ENCODE assay signal across 1 cellular context in the genomic region with DNA sequence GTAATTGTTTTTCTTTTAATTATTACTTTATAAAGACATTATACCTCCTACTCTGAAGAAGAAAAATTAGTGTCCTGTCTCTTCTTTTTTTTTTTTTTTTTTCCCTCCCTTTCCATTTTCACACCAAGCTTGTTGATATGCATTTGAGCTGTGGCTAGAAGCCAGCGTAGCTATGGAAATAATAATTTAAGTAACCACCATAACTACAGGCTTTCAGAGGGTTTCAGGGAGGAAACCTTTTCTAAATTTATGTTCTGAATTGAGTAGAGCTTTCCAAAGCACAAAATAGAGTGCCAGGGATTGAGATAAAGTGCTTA.
A peak's percentile ranks its signal among the peaks of the same experiment; 100 is the strongest.
TF ChIP-seq lines count a peak whose summit lies in the region.

No MANE protein-coding gene starts in this region.

TF ChIP-seq in K562, 482 proteins besides CTCF, POLR2A, EP300 and RAD21 (continued from another document):
- TF ChIP-seq HOMEZ (CRISPR knock-in tag; IDR thresholded peaks at IDR 0.05) (no peak), E2F4 (CRISPR knock-in tag; IDR thresholded peaks at IDR 0.05; ENCODE audit: low read depth) (no peak), SMARCA5 (IDR thresholded peaks at IDR 0.05) (no peak), RFX7 (CRISPR knock-in tag; IDR thresholded peaks at IDR 0.05) (no peak), CBX5 (IDR thresholded peaks at IDR 0.05; ENCODE audit: borderline replicate concordance, low read depth) (no peak), TCF3 (CRISPR knock-in tag; IDR thresholded peaks at IDR 0.05) (no peak), MTA3 (IDR thresholded peaks at IDR 0.05; ENCODE audit: borderline replicate concordance) (no peak), HNRNPH1 (optimal IDR thresholded peaks at IDR 0.05; ENCODE audit: low read depth, low read length) (no peak), ZNF57 (CRISPR knock-in tag; IDR thresholded peaks at IDR 0.05) (no peak), DIDO1 (tag; IDR thresholded peaks at IDR 0.05; ENCODE audit: low read depth) (no peak), ZKSCAN3 (CRISPR knock-in tag; IDR thresholded peaks at IDR 0.05) (no peak), ZNF431 (CRISPR knock-in tag; IDR thresholded peaks at IDR 0.05) (no peak), ZBTB17 (CRISPR knock-in tag; IDR thresholded peaks at IDR 0.05) (no peak), GTF2B (IDR thresholded peaks at IDR 0.05; ENCODE audit: extremely low read depth, insufficient read length) (no peak), DPF2 (IDR thresholded peaks at IDR 0.05) (0 out of 2 replicates have a peak, but pooled peaks have one; percentile 13), ESRRA (IDR thresholded peaks at IDR 0.05; ENCODE audit: borderline replicate concordance, low read depth) (no peak), NCOA4 (IDR thresholded peaks at IDR 0.05; ENCODE audit: partially characterized antibody) (no peak), SMARCE1 (IDR thresholded peaks at IDR 0.05) (0 out of 2 replicates have a peak, but pooled peaks have one; percentile 4), SPI1 (IDR thresholded peaks at IDR 0.05; ENCODE audit: borderline replicate concordance, low read depth, low read length) (no peak), GATA2 (CRISPR knock-in tag; IDR thresholded peaks at IDR 0.05) (no peak), SMAD2 (IDR thresholded peaks at IDR 0.05; ENCODE audit: low read depth, low read length) (no peak), ARID2 (IDR thresholded peaks at IDR 0.05) (no peak), SOX6 (IDR thresholded peaks at IDR 0.05) (peak; percentile 0; the same call in 1 of the 2 replicates), SMARCA4 (IDR thresholded peaks at IDR 0.05) (0 out of 2 replicates have a peak, but pooled peaks have one; percentile 19)
- TF ChIP-seq, protein P1, sequence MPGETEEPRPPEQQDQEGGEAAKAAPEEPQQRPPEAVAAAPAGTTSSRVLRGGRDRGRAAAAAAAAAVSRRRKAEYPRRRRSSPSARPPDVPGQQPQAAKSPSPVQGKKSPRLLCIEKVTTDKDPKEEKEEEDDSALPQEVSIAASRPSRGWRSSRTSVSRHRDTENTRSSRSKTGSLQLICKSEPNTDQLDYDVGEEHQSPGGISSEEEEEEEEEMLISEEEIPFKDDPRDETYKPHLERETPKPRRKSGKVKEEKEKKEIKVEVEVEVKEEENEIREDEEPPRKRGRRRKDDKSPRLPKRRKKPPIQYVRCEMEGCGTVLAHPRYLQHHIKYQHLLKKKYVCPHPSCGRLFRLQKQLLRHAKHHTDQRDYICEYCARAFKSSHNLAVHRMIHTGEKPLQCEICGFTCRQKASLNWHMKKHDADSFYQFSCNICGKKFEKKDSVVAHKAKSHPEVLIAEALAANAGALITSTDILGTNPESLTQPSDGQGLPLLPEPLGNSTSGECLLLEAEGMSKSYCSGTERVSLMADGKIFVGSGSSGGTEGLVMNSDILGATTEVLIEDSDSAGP (CRISPR knock-in tag; IDR thresholded peaks at IDR 0.05) = no peak
- TF ChIP-seq, protein P2, sequence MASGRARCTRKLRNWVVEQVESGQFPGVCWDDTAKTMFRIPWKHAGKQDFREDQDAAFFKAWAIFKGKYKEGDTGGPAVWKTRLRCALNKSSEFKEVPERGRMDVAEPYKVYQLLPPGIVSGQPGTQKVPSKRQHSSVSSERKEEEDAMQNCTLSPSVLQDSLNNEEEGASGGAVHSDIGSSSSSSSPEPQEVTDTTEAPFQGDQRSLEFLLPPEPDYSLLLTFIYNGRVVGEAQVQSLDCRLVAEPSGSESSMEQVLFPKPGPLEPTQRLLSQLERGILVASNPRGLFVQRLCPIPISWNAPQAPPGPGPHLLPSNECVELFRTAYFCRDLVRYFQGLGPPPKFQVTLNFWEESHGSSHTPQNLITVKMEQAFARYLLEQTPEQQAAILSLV (tag; IDR thresholded peaks at IDR 0.05) = no peak
- TF ChIP-seq, protein P3, sequence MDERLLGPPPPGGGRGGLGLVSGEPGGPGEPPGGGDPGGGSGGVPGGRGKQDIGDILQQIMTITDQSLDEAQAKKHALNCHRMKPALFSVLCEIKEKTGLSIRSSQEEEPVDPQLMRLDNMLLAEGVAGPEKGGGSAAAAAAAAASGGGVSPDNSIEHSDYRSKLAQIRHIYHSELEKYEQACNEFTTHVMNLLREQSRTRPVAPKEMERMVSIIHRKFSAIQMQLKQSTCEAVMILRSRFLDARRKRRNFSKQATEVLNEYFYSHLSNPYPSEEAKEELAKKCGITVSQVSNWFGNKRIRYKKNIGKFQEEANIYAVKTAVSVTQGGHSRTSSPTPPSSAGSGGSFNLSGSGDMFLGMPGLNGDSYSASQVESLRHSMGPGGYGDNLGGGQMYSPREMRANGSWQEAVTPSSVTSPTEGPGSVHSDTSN (CRISPR knock-in tag; IDR thresholded peaks at IDR 0.05; ENCODE audit: low read depth) = no peak
- TF ChIP-seq, protein P3 (tag; conservative IDR thresholded peaks at IDR 0.05; ENCODE audit: low read depth) = peak; percentile 43; the same call in 1 of the 2 replicates
- TF ChIP-seq, protein P4, sequence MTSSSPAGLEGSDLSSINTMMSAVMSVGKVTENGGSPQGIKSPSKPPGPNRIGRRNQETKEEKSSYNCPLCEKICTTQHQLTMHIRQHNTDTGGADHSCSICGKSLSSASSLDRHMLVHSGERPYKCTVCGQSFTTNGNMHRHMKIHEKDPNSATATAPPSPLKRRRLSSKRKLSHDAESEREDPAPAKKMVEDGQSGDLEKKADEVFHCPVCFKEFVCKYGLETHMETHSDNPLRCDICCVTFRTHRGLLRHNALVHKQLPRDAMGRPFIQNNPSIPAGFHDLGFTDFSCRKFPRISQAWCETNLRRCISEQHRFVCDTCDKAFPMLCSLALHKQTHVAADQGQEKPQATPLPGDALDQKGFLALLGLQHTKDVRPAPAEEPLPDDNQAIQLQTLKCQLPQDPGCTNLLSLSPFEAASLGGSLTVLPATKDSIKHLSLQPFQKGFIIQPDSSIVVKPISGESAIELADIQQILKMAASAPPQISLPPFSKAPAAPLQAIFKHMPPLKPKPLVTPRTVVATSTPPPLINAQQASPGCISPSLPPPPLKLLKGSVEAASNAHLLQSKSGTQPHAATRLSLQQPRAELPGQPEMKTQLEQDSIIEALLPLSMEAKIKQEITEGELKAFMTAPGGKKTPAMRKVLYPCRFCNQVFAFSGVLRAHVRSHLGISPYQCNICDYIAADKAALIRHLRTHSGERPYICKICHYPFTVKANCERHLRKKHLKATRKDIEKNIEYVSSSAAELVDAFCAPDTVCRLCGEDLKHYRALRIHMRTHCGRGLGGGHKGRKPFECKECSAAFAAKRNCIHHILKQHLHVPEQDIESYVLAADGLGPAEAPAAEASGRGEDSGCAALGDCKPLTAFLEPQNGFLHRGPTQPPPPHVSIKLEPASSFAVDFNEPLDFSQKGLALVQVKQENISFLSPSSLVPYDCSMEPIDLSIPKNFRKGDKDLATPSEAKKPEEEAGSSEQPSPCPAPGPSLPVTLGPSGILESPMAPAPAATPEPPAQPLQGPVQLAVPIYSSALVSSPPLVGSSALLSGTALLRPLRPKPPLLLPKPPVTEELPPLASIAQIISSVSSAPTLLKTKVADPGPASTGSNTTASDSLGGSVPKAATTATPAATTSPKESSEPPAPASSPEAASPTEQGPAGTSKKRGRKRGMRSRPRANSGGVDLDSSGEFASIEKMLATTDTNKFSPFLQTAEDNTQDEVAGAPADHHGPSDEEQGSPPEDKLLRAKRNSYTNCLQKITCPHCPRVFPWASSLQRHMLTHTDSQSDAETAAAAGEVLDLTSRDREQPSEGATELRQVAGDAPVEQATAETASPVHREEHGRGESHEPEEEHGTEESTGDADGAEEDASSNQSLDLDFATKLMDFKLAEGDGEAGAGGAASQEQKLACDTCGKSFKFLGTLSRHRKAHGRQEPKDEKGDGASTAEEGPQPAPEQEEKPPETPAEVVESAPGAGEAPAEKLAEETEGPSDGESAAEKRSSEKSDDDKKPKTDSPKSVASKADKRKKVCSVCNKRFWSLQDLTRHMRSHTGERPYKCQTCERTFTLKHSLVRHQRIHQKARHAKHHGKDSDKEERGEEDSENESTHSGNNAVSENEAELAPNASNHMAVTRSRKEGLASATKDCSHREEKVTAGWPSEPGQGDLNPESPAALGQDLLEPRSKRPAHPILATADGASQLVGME (CRISPR knock-in tag; IDR thresholded peaks at IDR 0.05) = no peak
